In the genomic region with DNA sequence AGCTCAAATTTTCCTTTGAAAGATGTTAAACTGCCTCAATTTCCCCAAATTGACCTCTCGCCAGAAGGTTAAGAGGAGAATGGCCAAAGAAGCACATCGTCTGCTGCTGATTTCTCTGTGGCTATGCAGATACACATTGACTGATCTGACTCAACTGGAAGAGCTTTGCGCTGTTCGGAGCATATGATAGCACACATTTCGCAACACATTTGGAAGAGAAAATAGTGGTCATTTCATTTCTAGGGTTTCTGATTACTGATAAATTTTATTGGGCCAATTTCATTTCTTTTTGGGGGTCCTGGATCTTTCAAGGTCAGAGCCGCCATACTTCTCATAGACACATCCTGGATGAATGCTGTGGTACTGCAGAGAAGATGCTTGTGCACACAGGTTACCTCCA, we compare ENCODE assay signal across 27 cellular contexts.
"Had no signal": no experiment of that assay in that cellular context is flagged by ENCODE, and none has a peak within 500 bp of the region (broad histone marks: within the 10 kb centered on the region; RNA-seq: fewer than 3 reads in every experiment).

No MANE protein-coding gene starts in this region.

- H3K4me3 Mint-ChIP-seq: stimulated activated effector memory CD8-positive, alpha-beta T cell treated with anti-CD3 and anti-CD28 coated beads, Interleukin-12 subunit alpha, Interleukin-12 subunit beta, amount 100 ng/mL, for 72 hours; stimulated activated memory B cell treated with anti-CD40 and anti-IgM and Interleukin-4, amounts not matched to agents 10 μg/mL and 1 μg/mL and 100 μg/mL, for 72 hours; stimulated activated naive B cell treated with anti-CD40 and anti-IgM and Interleukin-4, amounts not matched to agents 10 μg/mL and 1 μg/mL and 100 μg/mL, for 72 hours; stimulated activated naive CD8-positive, alpha-beta T cell treated with anti-CD3 and anti-CD28 coated beads, Interleukin-15, Interleukin-2, amounts not matched to agents 100 ng/mL and 50 ng/mL, for 24 hours; type B pancreatic cell had no signal

- H3K9me3 Mint-ChIP-seq: stimulated activated memory B cell treated with anti-CD40 and anti-IgM and Interleukin-4, amounts not matched to agents 10 μg/mL and 1 μg/mL and 100 μg/mL, for 72 hours; stimulated activated naive B cell treated with anti-CD40 and anti-IgM and Interleukin-4, amounts not matched to agents 10 μg/mL and 1 μg/mL and 100 μg/mL, for 72 hours; stimulated activated naive CD8-positive, alpha-beta T cell treated with anti-CD3 and anti-CD28 coated beads, Interleukin-15, Interleukin-2, amounts not matched to agents 100 ng/mL and 50 ng/mL, for 24 hours; type B pancreatic cell had no signal

- H3K4me1 Mint-ChIP-seq: stimulated activated effector memory CD8-positive, alpha-beta T cell treated with anti-CD3 and anti-CD28 coated beads, Interleukin-12 subunit alpha, Interleukin-12 subunit beta, amount 100 ng/mL, for 72 hours; stimulated activated memory B cell treated with anti-CD40 and anti-IgM and Interleukin-4, amounts not matched to agents 10 μg/mL and 1 μg/mL and 100 μg/mL, for 72 hours; stimulated activated naive B cell treated with anti-CD40 and anti-IgM and Interleukin-4, amounts not matched to agents 10 μg/mL and 1 μg/mL and 100 μg/mL, for 72 hours had no signal

- H3K4me1 ChIP-seq: stomach, suprapubic skin, testis, thyroid gland, tibial artery, tibial nerve, transverse colon, upper lobe of left lung, upper lobe of right lung, uterus, vagina had no signal

- H3K36me3 ChIP-seq: stomach, suprapubic skin, thoracic aorta, thyroid gland, tibial artery, tibial nerve, transverse colon, upper lobe of left lung, upper lobe of right lung, uterus, vagina had no signal

- DNase-seq: stimulated activated CD4-positive, alpha-beta T cell treated with anti-CD3 and anti-CD28 coated beads, Interleukin-2, amount 100 ng/mL, for 48 hours; stimulated activated CD4-positive, alpha-beta T cell treated with anti-CD3 and anti-CD28 coated beads, Interleukin-4, amount 100 ng/mL, for 1 hour; stimulated activated CD4-positive, alpha-beta T cell treated with anti-CD3 and anti-CD28 coated beads, Interleukin-4, amount 100 ng/mL, for 24 hours; stimulated activated CD4-positive, alpha-beta T cell treated with anti-CD3 and anti-CD28 coated beads, Interleukin-4, amount 100 ng/mL, for 4 hours; stimulated activated CD8-positive, alpha-beta memory T cell treated with anti-CD3 and anti-CD28 coated beads, Interleukin-4, amount 100 ng/mL, for 48 hours; stimulated activated naive B cell treated with anti-CD40 and anti-IgM and Interleukin-4, amounts not matched to agents 10 μg/mL and 1 μg/mL and 100 μg/mL, for 72 hours; stimulated activated naive CD4-positive, alpha-beta T cell; stimulated activated naive CD4-positive, alpha-beta T cell treated with Interleukin-2 at 50 U/mL for 16 hours; stimulated activated naive CD8-positive, alpha-beta T cell treated with anti-CD3 and anti-CD28 coated beads, Interleukin-15, Interleukin-2, amounts not matched to agents 100 U/mL and 50 U/mL, for 24 hours; stomach; substantia nigra; testis; thyroid gland; tibial artery; transverse colon; trophoblast cell; upper lobe of left lung; upper lobe of right lung; uterus had no signal

- H3K4me3 ChIP-seq: stomach, suprapubic skin, testis, thoracic aorta, thyroid gland, tibial artery, tibial nerve, transverse colon, upper lobe of left lung, upper lobe of right lung, uterus, vagina had no signal

- H3K27ac ChIP-seq: stomach, suprapubic skin, testis, thoracic aorta, thyroid gland, tibial artery, tibial nerve, transverse colon, upper lobe of left lung, upper lobe of right lung, uterus, vagina had no signal

- H3K36me3 Mint-ChIP-seq: stimulated activated effector memory CD8-positive, alpha-beta T cell treated with anti-CD3 and anti-CD28 coated beads, Interleukin-12 subunit alpha, Interleukin-12 subunit beta, amount 100 ng/mL, for 72 hours; stimulated activated memory B cell treated with anti-CD40 and anti-IgM and Interleukin-4, amounts not matched to agents 10 μg/mL and 1 μg/mL and 100 μg/mL, for 72 hours; stimulated activated naive B cell treated with anti-CD40 and anti-IgM and Interleukin-4, amounts not matched to agents 10 μg/mL and 1 μg/mL and 100 μg/mL, for 72 hours; type B pancreatic cell had no signal

- ATAC-seq: stimulated activated effector memory CD8-positive, alpha-beta T cell treated with anti-CD3 and anti-CD28 coated beads, Interleukin-12 subunit alpha, Interleukin-12 subunit beta, amount 100 ng/mL, for 72 hours; stimulated activated memory B cell treated with anti-CD40 and anti-IgM and Interleukin-4, amounts not matched to agents 10 μg/mL and 1 μg/mL and 100 μg/mL, for 72 hours; stimulated activated naive B cell treated with anti-CD40 and anti-IgM and Interleukin-4, amounts not matched to agents 10 μg/mL and 1 μg/mL and 100 μg/mL, for 72 hours; stimulated activated naive CD8-positive, alpha-beta T cell treated with anti-CD3 and anti-CD28 coated beads, Interleukin-15, Interleukin-2, amounts not matched to agents 100 U/mL and 50 U/mL, for 24 hours; upper lobe of right lung had no signal

- H3K27me3 ChIP-seq: testis, thyroid gland, tibial artery, tibial nerve, transverse colon, upper lobe of left lung, uterus, vagina had no signal

- H3K9me3 ChIP-seq: stomach, suprapubic skin, testis, thoracic aorta, thyroid gland, tibial artery, tibial nerve, transverse colon, upper lobe of left lung, upper lobe of right lung, uterus, vagina had no signal

- H3K27ac Mint-ChIP-seq: stimulated activated effector memory CD8-positive, alpha-beta T cell treated with anti-CD3 and anti-CD28 coated beads, Interleukin-12 subunit alpha, Interleukin-12 subunit beta, amount 100 ng/mL, for 72 hours; stimulated activated memory B cell treated with anti-CD40 and anti-IgM and Interleukin-4, amounts not matched to agents 10 μg/mL and 1 μg/mL and 100 μg/mL, for 72 hours; stimulated activated naive B cell treated with anti-CD40 and anti-IgM and Interleukin-4, amounts not matched to agents 10 μg/mL and 1 μg/mL and 100 μg/mL, for 72 hours; stimulated activated naive CD8-positive, alpha-beta T cell treated with anti-CD3 and anti-CD28 coated beads, Interleukin-15, Interleukin-2, amounts not matched to agents 100 ng/mL and 50 ng/mL, for 24 hours; type B pancreatic cell had no signal
